1 cellular context compared by ENCODE assay signal in the genomic region with DNA sequence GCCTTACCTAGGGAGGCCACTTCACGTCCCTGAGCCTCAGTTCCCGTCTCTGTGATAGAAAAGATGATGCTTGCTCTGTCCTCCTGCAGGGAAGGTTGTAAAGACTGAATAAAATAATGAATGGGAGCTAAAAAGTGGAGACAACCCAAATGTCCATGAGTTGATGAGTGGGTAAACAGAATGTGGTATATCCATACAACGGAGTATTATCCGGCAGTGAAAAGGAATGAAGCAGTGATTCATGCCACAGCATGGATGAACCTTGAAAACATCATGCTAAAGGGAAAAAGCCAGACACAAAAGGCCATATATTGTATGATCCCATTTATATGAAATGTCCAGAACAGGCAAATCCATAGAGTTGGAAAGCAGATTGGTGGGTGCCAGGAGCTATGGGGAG.
TF ChIP-seq lines count a peak whose summit lies in the region.

No MANE protein-coding gene starts in this region.

TF ChIP-seq in HEK293, 187 proteins besides CTCF, POLR2A, EP300 and RAD21 (continued from another document):
- no peak for TF ChIP-seq ZNF202 (tag by site-specific recombination; IDR thresholded peaks at IDR 0.05; ENCODE audit: borderline replicate concordance)
